In genomic region chr6:32894085-32895005, GRCh38 we compare ENCODE assay signal across 1 cellular context.
A peak's percentile ranks its signal among the peaks of the same experiment; 100 is the strongest.
TF ChIP-seq lines count a peak whose summit lies in the region.

No MANE protein-coding gene starts in this region.

TF ChIP-seq in GM12878, 131 proteins besides CTCF, POLR2A, EP300 and RAD21 (continues in another document):
- TF ChIP-seq HDAC6 (IDR thresholded peaks at IDR 0.05; ENCODE audit: unreplicated experiment): no peak
- no peak for TF ChIP-seq HDAC2 (IDR thresholded peaks at IDR 0.05)
- no peak; the same call in 1 of the 2 replicates for TF ChIP-seq IRF3 (IDR thresholded peaks at IDR 0.05)
- no peak for TF ChIP-seq REST (IDR thresholded peaks at IDR 0.05; ENCODE audit: low read depth, low read length)
- no peak for TF ChIP-seq SRF (IDR thresholded peaks at IDR 0.05; ENCODE audit: low read depth in 2 of 2, low read length in 2 of 2)
- TF ChIP-seq SP1 (IDR thresholded peaks at IDR 0.05; ENCODE audit: low read depth, low read length): peak; percentile 86
- no peak for TF ChIP-seq MAX (IDR thresholded peaks at IDR 0.05; ENCODE audit: low read depth, low read length)
- peak; percentile 64 for TF ChIP-seq RELB (IDR thresholded peaks at IDR 0.05; ENCODE audit: low read depth)
- TF ChIP-seq RB1 (IDR thresholded peaks at IDR 0.05; ENCODE audit: borderline replicate concordance): peak; percentile 68; the same call in 1 of the 2 replicates
- no peak for TF ChIP-seq ZBTB11 (CRISPR knock-in tag; IDR thresholded peaks at IDR 0.05)
- TF ChIP-seq ZNF24 (IDR thresholded peaks at IDR 0.05): no peak
- peak; percentile 98 for TF ChIP-seq PKNOX1 (IDR thresholded peaks at IDR 0.05)
- TF ChIP-seq NR2C2 (IDR thresholded peaks at IDR 0.05; ENCODE audit: borderline replicate concordance, control insufficient read depth, insufficient read length, low read depth): no peak
- peak; percentile 90 for TF ChIP-seq IKZF1 (conservative IDR thresholded peaks at IDR 0.05)
- no peak; the same call in 1 of the 2 replicates for TF ChIP-seq JUNB (IDR thresholded peaks at IDR 0.05)
- TF ChIP-seq EZH2 (IDR thresholded peaks at IDR 0.05; ENCODE audit: borderline replicate concordance, control insufficient read depth, low read depth, low read length): no peak
- TF ChIP-seq CBFB (IDR thresholded peaks at IDR 0.05; ENCODE audit: low read depth): peak; percentile 60; the same call in 1 of the 2 replicates
- TF ChIP-seq KLF5 (IDR thresholded peaks at IDR 0.05; ENCODE audit: partially characterized antibody): no peak
- 0 out of 2 replicates have a peak, but pooled peaks have one; percentile 42 for TF ChIP-seq ZNF207 (IDR thresholded peaks at IDR 0.05; ENCODE audit: borderline replicate concordance)
- no peak for TF ChIP-seq CHD4 (IDR thresholded peaks at IDR 0.05)
- no peak for TF ChIP-seq SPI1 (IDR thresholded peaks at IDR 0.05; ENCODE audit: borderline replicate concordance, insufficient read depth, low read depth, low read length)
- TF ChIP-seq RAD51 (IDR thresholded peaks at IDR 0.05): no peak
- TF ChIP-seq NBN (IDR thresholded peaks at IDR 0.05): peak; percentile 72
- TF ChIP-seq RELA (IDR thresholded peaks at IDR 0.05; ENCODE audit: borderline replicate concordance, partially characterized antibody): no peak
- TF ChIP-seq SKIL (IDR thresholded peaks at IDR 0.05; ENCODE audit: low read depth, poor library complexity, severe bottlenecking): no peak
- TF ChIP-seq FOS (IDR thresholded peaks at IDR 0.05; ENCODE audit: borderline replicate concordance, extremely low read depth, insufficient read length): no peak
- TF ChIP-seq BCL3 (IDR thresholded peaks at IDR 0.05; ENCODE audit: borderline replicate concordance, insufficient read depth, low read depth, low read length, poor library complexity, severe bottlenecking): peak; percentile 39
- no peak for TF ChIP-seq YBX1 (IDR thresholded peaks at IDR 0.05)
- peak in 1 of 2 experiments; percentile 47; a peak in 2 of 4 replicates for TF ChIP-seq ETV6 (conservative IDR thresholded peaks at IDR 0.05 in 1 of 2, IDR thresholded peaks at IDR 0.05 in 1 of 2; ENCODE audit: borderline replicate concordance in 1 of 2, low read depth in 1 of 2)
- no peak for TF ChIP-seq ZNF217 (IDR thresholded peaks at IDR 0.05)
- no peak for TF ChIP-seq ZNF384 (IDR thresholded peaks at IDR 0.05; ENCODE audit: borderline replicate concordance, low read depth, low read length)
- TF ChIP-seq NFXL1 (IDR thresholded peaks at IDR 0.05; ENCODE audit: borderline replicate concordance): no peak
- no peak for TF ChIP-seq NRF1 (conservative IDR thresholded peaks at IDR 0.05; ENCODE audit: low read depth, low read length)
- TF ChIP-seq ZSCAN29 (IDR thresholded peaks at IDR 0.05): no peak
- TF ChIP-seq SREBF2 (IDR thresholded peaks at IDR 0.05; ENCODE audit: low read length): no peak
- no peak for TF ChIP-seq ATF3 (IDR thresholded peaks at IDR 0.05; ENCODE audit: borderline replicate concordance, extremely low read depth, low read depth, low read length)
- no peak for TF ChIP-seq STAT3 (IDR thresholded peaks at IDR 0.05; ENCODE audit: low read depth, low read length)
- peak; percentile 83 for TF ChIP-seq CHD2 (IDR thresholded peaks at IDR 0.05; ENCODE audit: borderline replicate concordance, low read depth, low read length)
- no peak for TF ChIP-seq ELK1 (IDR thresholded peaks at IDR 0.05; ENCODE audit: low read depth, low read length)
- peak; percentile 64; the same call in 1 of the 2 replicates for TF ChIP-seq TCF3 (IDR thresholded peaks at IDR 0.05; ENCODE audit: borderline replicate concordance, insufficient read depth, low read depth, low read length)
- TF ChIP-seq SMAD5 (IDR thresholded peaks at IDR 0.05; ENCODE audit: low read depth): peak; percentile 74
